Comparison of ENCODE assay signal across 1 cellular context in the genomic region with DNA sequence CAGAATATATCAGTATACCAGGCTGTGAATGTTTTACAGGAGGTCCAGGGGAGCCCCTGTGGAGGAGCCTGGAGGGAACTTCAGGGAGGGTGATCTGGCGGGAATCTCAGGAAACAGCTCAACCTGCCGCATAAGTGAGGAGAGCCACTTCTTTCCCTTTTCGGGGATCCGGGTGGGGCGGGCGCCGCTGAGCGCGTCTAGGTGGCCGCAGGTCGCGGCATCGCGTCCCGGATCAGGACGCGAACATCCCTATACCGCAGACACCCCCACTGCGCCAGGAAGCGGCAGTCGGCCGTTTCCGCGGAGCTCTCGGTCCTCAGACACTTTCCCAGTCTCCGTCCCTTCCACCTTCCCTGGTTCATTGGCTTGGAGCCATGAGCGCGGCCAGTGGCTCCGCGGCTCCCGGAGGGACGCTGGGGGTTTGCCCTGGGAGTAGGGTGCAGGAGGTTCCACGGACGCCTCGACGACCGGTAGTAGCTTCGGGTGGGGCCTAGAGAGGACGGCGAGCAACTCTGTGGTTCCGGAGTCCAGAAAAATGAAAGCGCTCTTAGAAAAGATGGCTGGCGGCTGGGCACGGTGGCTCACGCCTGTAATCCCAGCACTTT.
TF ChIP-seq lines count a peak whose summit lies in the region.

No MANE protein-coding gene starts in this region.

TF ChIP-seq in HepG2, 621 proteins besides CTCF, POLR2A, EP300 and RAD21:
- no peak for TF ChIP-seq SOX6 (IDR thresholded peaks at IDR 0.05)
- no peak for TF ChIP-seq SOX6 (CRISPR knock-in tag; IDR thresholded peaks at IDR 0.05)
- no peak for TF ChIP-seq TCF7 (IDR thresholded peaks at IDR 0.05; ENCODE audit: low read depth)
- TF ChIP-seq ZUFSP (CRISPR knock-in tag; IDR thresholded peaks at IDR 0.05; ENCODE audit: borderline replicate concordance), result no peak
- TF ChIP-seq FOXK2 (IDR thresholded peaks at IDR 0.05), result no peak
- no peak for TF ChIP-seq ERF (CRISPR knock-in tag; IDR thresholded peaks at IDR 0.05)
- no peak for TF ChIP-seq ZNF678 (CRISPR knock-in tag; IDR thresholded peaks at IDR 0.05)
- no peak for TF ChIP-seq GATA4 (IDR thresholded peaks at IDR 0.05; ENCODE audit: borderline replicate concordance, low read depth)
- peak; percentile 26 for TF ChIP-seq HNRNPLL (IDR thresholded peaks at IDR 0.05; ENCODE audit: low read depth, low read length, poor library complexity, severe bottlenecking)
